ENCODE assay signal across 15 cellular contexts in genomic region chr18:57793630-57793986, GRCh38. TPM values are rescaled to one million over a fixed set of nuclear protein-coding genes. Genes with fewer than 3 reads are reported as not detected.
DNase-seq lines count a peak whose midpoint lies in the region; ATAC-seq and TF ChIP-seq lines count a peak whose summit lies in the region.
"Had no signal": no experiment of that assay in that cellular context is flagged by ENCODE, and none has a peak within 500 bp of the region (broad histone marks: within the 10 kb centered on the region; RNA-seq: fewer than 3 reads in every experiment).

No MANE protein-coding gene starts in this region.

- H3K4me1 ChIP-seq in Panc1 (ENCODE audit: control insufficient read depth, insufficient read depth, low read length) (peaks cover 60% of the 10 kb centered on the region), duodenal mucosa (ENCODE audit: control insufficient read depth in 1 of 2, insufficient read depth in 2 of 2, low read length in 2 of 2) (peaks cover 49 to 54% of the 10 kb centered on the region in 2 donors), thyroid gland (peaks cover 43 to 70% of the 10 kb centered on the region in 2 donors)

- CTCF ChIA-PET in Panc1 (lab: Charles Lee), result no interaction called here

- intact Hi-C loops in Panc1 (cut with micrococcal nuclease; ENCODE audit: unreplicated experiment), result no loop called here
- intact Hi-C loops in thyroid gland (cut with DNase I), result no loop called here

- H3K9me3 ChIP-seq in Panc1 (ENCODE audit: control insufficient read depth, insufficient read depth, low read depth, low read length) (no peaks in the 10 kb centered on the region), duodenal mucosa (ENCODE audit: control insufficient read depth in 1 of 2, low read length in 2 of 2) (no peaks in the 10 kb centered on the region), thyroid gland (no peaks in the 10 kb centered on the region)
- H3K9me3 ChIP-seq: body of pancreas, MG63 had no signal

- H3K4me3 ChIP-seq in Panc1 (ENCODE audit: low read depth in 2 of 2, low read length in 2 of 2) (peak overlapping the region in 1 of 2 experiments; percentile 43; a peak in 2 of 4 replicates), duodenal mucosa (ENCODE audit: low read depth in 1 of 2, low read length in 2 of 2) (peak overlapping the region; percentile 13 to 27), thyroid gland (replicated peaks in 1 of 3) (no peak overlapping the region)
- H3K4me3 ChIP-seq: BLaER1, body of pancreas, MG63 had no signal

- WGBS in thyroid gland, 2 donors, result 55 to 61% methylated on average over 1 of the region's 1 CpG

- DNase-seq in Panc1 (ENCODE audit: low read depth, low spot score) (no peak), myocyte (ENCODE audit: low read depth) (peak; percentile 23), thyroid gland (no peak), NCI-H1092 (lab: John Stamatoyannopoulos, UW) (no peak), GM03348 (ENCODE audit: low spot score) (no peak)
- no peak for DNase-seq in activated CD4-positive, alpha-beta T cell treated with anti-CD3 and anti-CD28 coated beads, Interleukin-2, amount 50 U/mL, for 4 hours
- DNase-seq: activated B cell treated with CpG ODN at 0.5 μM for 24 hours; activated naive CD4-positive, alpha-beta T cell; body of pancreas; DND-41; effector CD8-positive, alpha-beta T cell; stimulated activated CD4-positive, alpha-beta T cell treated with anti-CD3 and anti-CD28 coated beads, Interleukin-4, amount 100 ng/mL, for 1 hour had no signal

- TF ChIP-seq POLR2A in thyroid gland (IDR thresholded peaks at IDR 0.05), result no peak

- H3K27ac ChIP-seq in Panc1 (ENCODE audit: low read length) (peak overlapping the region; percentile 69), duodenal mucosa (ENCODE audit: low read depth, low read length) (no peak overlapping the region), thyroid gland (peak overlapping the region; percentile 52 to 68 (median 65))
- H3K27ac ChIP-seq: BLaER1 had no signal

- ATAC-seq in Panc1, result peak; percentile 6; the same call in 1 of the 2 replicates
- ATAC-seq: body of pancreas had no signal

- H3K27me3 ChIP-seq in Panc1 (ENCODE audit: control insufficient read depth, insufficient read depth, low read length) (no peaks in the 10 kb centered on the region), duodenal mucosa (ENCODE audit: control insufficient read depth in 1 of 2, insufficient read depth in 2 of 2, low read length in 2 of 2) (no peaks in the 10 kb centered on the region), thyroid gland (no peaks in the 10 kb centered on the region)
- H3K27me3 ChIP-seq: body of pancreas, MG63 had no signal

- no peaks in the 10 kb centered on the region for H3K36me3 ChIP-seq in Panc1 (ENCODE audit: control insufficient read depth, insufficient read depth, low read length)
- no peaks in the 10 kb centered on the region for H3K36me3 ChIP-seq in duodenal mucosa (ENCODE audit: control insufficient read depth in 1 of 2, insufficient read depth in 2 of 2, low read length in 2 of 2)
- H3K36me3 ChIP-seq in thyroid gland, result no peaks in the 10 kb centered on the region
- H3K36me3 ChIP-seq: BLaER1 had no signal

- H3K9ac ChIP-seq in duodenal mucosa (ENCODE audit: low read depth in 1 of 2, low read length in 2 of 2), result no peak overlapping the region
- H3K9ac ChIP-seq: BLaER1 had no signal

- BruUV-seq in Panc1 (replicated peaks; lab: Mats Ljungman, UMichigan), result no TSS peak

- in situ Hi-C loops in Panc1 (cut with HindIII; ENCODE audit: low pct_unique_long_range_greater_than_20kb, low sequenced_read_pairs), result no loop called here

- TF ChIP-seq CTCF in Panc1 (IDR thresholded peaks at IDR 0.05) (no peak), thyroid gland (IDR thresholded peaks at IDR 0.05) (no peak)

- POLR2A ChIA-PET in Panc1 (lab: Charles Lee), result no interaction called here

RNA-seq across cellular contexts. Expression of gene ATP8B1, which starts 9.5 kb away (rescaled TPM):
- 12.5 TPM for total RNA-seq in Panc1 (2021; ENCODE audit: unreplicated experiment)
- 6.0 TPM for polyA plus RNA-seq in Panc1 (2012; ENCODE audit: insufficient read length)
- 3.9 and 7.2 TPM in 2 replicates for total RNA-seq in myocyte
- 6.7 TPM for polyA plus RNA-seq in myocyte (2012)
- total RNA-seq in thyroid gland, result 10 to 100 TPM; 45.8 to 71.8 (median 58.2) TPM

Comparison
In these comparisons a context has a peak if more than half of its experiments do, and no peak if none do; other contexts are left out.
1. H3K4me3 ChIP-seq: peak in duodenal mucosa (2 of 2); none in thyroid gland (0 of 3).